ENCODE assay signal across 17 cellular contexts in genomic region chr3:86554346-86554745, GRCh38.
"Had no signal": no experiment of that assay in that cellular context is flagged by ENCODE, and none has a peak within 500 bp of the region (broad histone marks: within the 10 kb centered on the region; RNA-seq: fewer than 3 reads in every experiment).

No MANE protein-coding gene starts in this region.

- ATAC-seq: effector memory CD8-positive, alpha-beta T cell; gastrocnemius medialis; heart right ventricle; left lung; naive thymus-derived CD8-positive, alpha-beta T cell had no signal

- H3K4me1 ChIP-seq: ascending aorta, gastrocnemius medialis, heart right ventricle, left lung, parathyroid adenoma had no signal

- H3K9me3 ChIP-seq: ascending aorta, gastrocnemius medialis, heart right ventricle, left lung, neutrophil, thoracic aorta had no signal

- H3K79me2 ChIP-seq: parathyroid adenoma had no signal

- H2AFZ ChIP-seq: parathyroid adenoma had no signal

- H3K36me3 ChIP-seq: ascending aorta, gastrocnemius medialis, heart right ventricle, left lung, neutrophil, thoracic aorta had no signal

- H3K9ac ChIP-seq: parathyroid adenoma had no signal

- H3K27me3 ChIP-seq: ascending aorta, gastrocnemius medialis, heart right ventricle, left lung, neutrophil had no signal

- H3K4me3 ChIP-seq: ascending aorta, gastrocnemius medialis, heart right ventricle, left lung, thoracic aorta had no signal

- DNase-seq: activated CD4-positive, alpha-beta T cell treated with anti-CD3 and anti-CD28 coated beads for 1 hour; activated CD4-positive, alpha-beta T cell treated with anti-CD3 and anti-CD28 coated beads, Interleukin-2, amount 50 U/mL, for 4 hours; activated naive CD4-positive, alpha-beta T cell treated with anti-CD3 and anti-CD28 coated beads, Interleukin-2, amount 10 ng/mL, durations not matched to agents 7 days and 5 days; activated T-cell treated with anti-CD3 and anti-CD28 coated beads, Interleukin-2, amount 50 U/mL, for 24 hours; effector memory CD8-positive, alpha-beta T cell; gastrocnemius medialis; heart right ventricle; kidney; left lung; naive thymus-derived CD8-positive, alpha-beta T cell; stimulated activated CD4-positive, alpha-beta T cell treated with anti-CD3 and anti-CD28 coated beads, Interleukin-12 subunit alpha, Interleukin-12 subunit beta, amount 100 ng/mL, for 4 hours; stimulated activated CD4-positive, alpha-beta T cell treated with anti-CD3 and anti-CD28 coated beads, Interleukin-2, amount 100 ng/mL, for 24 hours had no signal

- H3K27ac ChIP-seq: ascending aorta, epithelial cell of prostate, gastrocnemius medialis, heart right ventricle, left lung, neutrophil, parathyroid adenoma, thoracic aorta had no signal
